9 cellular contexts compared by ENCODE assay signal in the genomic region with DNA sequence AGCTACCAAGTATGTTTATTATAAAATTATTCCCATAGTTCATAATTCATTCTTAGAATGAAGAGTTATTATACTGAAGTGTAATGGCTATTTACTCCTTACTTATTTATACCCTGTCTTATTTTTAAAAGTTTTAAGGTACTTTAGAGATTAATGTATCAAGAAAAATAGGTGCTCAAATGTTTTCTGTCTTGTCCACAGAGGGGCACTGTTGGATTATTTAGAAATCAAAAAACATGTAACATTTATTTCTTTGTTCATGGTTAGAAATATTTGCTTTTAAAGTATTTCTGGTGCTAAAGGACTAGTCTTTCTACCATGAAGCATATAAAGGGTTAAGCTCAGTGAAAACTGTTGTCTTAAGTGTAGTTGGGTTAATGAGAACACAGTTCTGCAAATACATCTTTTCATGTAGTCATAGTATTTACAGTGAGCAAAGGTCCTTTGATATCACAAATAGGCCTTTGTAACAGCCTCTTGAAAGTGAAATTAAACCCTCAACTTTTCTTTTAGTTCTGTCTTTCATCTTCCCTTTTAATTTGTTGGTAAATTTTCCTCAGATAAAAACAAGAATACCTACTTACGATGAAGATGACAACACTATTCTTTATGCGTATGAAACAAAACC. TPM values are rescaled to one million over a fixed set of nuclear protein-coding genes. Genes with fewer than 3 reads are reported as not detected.
A peak's percentile ranks its signal among the peaks of the same experiment; 100 is the strongest.
DNase-seq lines count a peak whose midpoint lies in the region; ATAC-seq and TF ChIP-seq lines count a peak whose summit lies in the region.
"Had no signal": no experiment of that assay in that cellular context is flagged by ENCODE, and none has a peak within 500 bp of the region (broad histone marks: within the 10 kb centered on the region; RNA-seq: fewer than 3 reads in every experiment).

No MANE protein-coding gene starts in this region.

- no peak overlapping the region for H3K9ac ChIP-seq in GM23248

- H3K4me2 ChIP-seq in GM23248 (ENCODE audit: unreplicated experiment) (no peak overlapping the region), hepatocyte (peak overlapping the region; percentile 45)

- no peaks in the 10 kb centered on the region for H3F3A ChIP-seq in GM23248 (ENCODE audit: insufficient read depth)

- DNase-seq in GM23248 (peak; percentile 25), SW480 (ENCODE audit: low spot score) (peak; percentile 6), hepatocyte (ENCODE audit: low spot score) (no peak), SKM-1 (lab: John Stamatoyannopoulos, UW; ENCODE audit: unreplicated experiment) (no peak)
- DNase-seq: NCI-H1436 had no signal

- no peaks in the 10 kb centered on the region for H3K4me1 ChIP-seq in GM23248 (ENCODE audit: insufficient read depth)
- no peaks in the 10 kb centered on the region for H3K4me1 ChIP-seq in hepatocyte (ENCODE audit: insufficient read depth)

- no peaks in the 10 kb centered on the region for H3K9me3 ChIP-seq in GM23248 (ENCODE audit: low read depth)
- H3K9me3 ChIP-seq in hepatocyte (ENCODE audit: low read depth) = no peaks in the 10 kb centered on the region

- WGBS in GM23248 (ENCODE audit: low coverage in 1 of 2, low lambda C conversion rate in 2 of 2, missing lambda C conversion rate in 2 of 2), 2 experiments = 97 to 100% methylated on average over 2 of the region's 2 CpGs
- 82% methylated on average over 2 of the region's 2 CpGs for WGBS in hepatocyte (ENCODE audit: low lambda C conversion rate, missing lambda C conversion rate)

- H3K36me3 ChIP-seq in GM23248 (ENCODE audit: low read depth) (no peaks in the 10 kb centered on the region), hepatocyte (replicated peaks; ENCODE audit: insufficient read depth, low read depth) (no peaks in the 10 kb centered on the region)

- ATAC-seq in HG02588 (IDR thresholded peaks at IDR 0.05; ENCODE audit: unreplicated experiment) (no peak), GM18868 (IDR thresholded peaks at IDR 0.05; ENCODE audit: unreplicated experiment) (no peak), HG03469 (IDR thresholded peaks at IDR 0.05; ENCODE audit: unreplicated experiment) (no peak)

- H3K9me2 ChIP-seq in GM23248 (ENCODE audit: insufficient read depth) = no peaks in the 10 kb centered on the region
- H3K9me2 ChIP-seq in hepatocyte (replicated peaks; ENCODE audit: insufficient read depth) = no peaks in the 10 kb centered on the region

- H3K27ac ChIP-seq in 22Rv1 (0 out of 2 replicates have a peak overlapping the region, but pooled peaks have one; percentile 7), GM23248 (no peak overlapping the region), hepatocyte (no peak overlapping the region)

- H4K20me1 ChIP-seq in GM23248 (ENCODE audit: insufficient read depth) = no peaks in the 10 kb centered on the region
- H4K20me1 ChIP-seq in hepatocyte (ENCODE audit: insufficient read depth, poor library complexity, severe bottlenecking) = no peaks in the 10 kb centered on the region

- no peaks in the 10 kb centered on the region for H3K27me3 ChIP-seq in GM23248 (replicated peaks; ENCODE audit: insufficient read depth)
- no peaks in the 10 kb centered on the region for H3K27me3 ChIP-seq in hepatocyte

- TF ChIP-seq CTCF in 22Rv1 (IDR thresholded peaks at IDR 0.05) = peak; percentile 58
- TF ChIP-seq CTCF in hepatocyte (IDR thresholded peaks at IDR 0.05; ENCODE audit: poor library complexity) = peak; percentile 35

- H3K79me2 ChIP-seq in GM23248 (ENCODE audit: insufficient read depth) = peaks cover 22% of the 10 kb centered on the region
- peaks cover 48% of the 10 kb centered on the region for H3K79me2 ChIP-seq in hepatocyte

- H3K4me3 ChIP-seq in GM23248 = no peak overlapping the region
- H3K4me3 ChIP-seq in hepatocyte = no peak overlapping the region

- H2AFZ ChIP-seq in GM23248 (no peak overlapping the region), hepatocyte (no peak overlapping the region)

- in situ Hi-C loops in GM23248 (cut with MboI) = no loop called here

RNA-seq across cellular contexts. Expression of gene SCML1, which starts 7.7 kb away (rescaled TPM):
- total RNA-seq in GM23248 (2014; rRNA removed; shearing (Covaris generic)) = 6.6 and 7.5 TPM in 2 replicates
- polyA plus RNA-seq in GM23248 (2016; fragmentation: Nextera tagmentation; extraction: Ambion mirVana) (8.7 and 10.0 TPM in 2 replicates), hepatocyte (17.0 and 19.1 TPM in 2 replicates)
- 21.8 and 23.7 TPM in 2 replicates for total RNA-seq in hepatocyte

Comparison
In these comparisons a context has a peak if more than half of its experiments do, and no peak if none do; other contexts are left out.
1. DNase-seq: peak in GM23248 (single experiment) and SW480 (single experiment); none in hepatocyte (single experiment) and SKM-1 (single experiment).